Comparison of ENCODE assay signal across 22 cellular contexts in genomic region chr15:66433726-66434125, GRCh38. TPM values are rescaled to one million over a fixed set of nuclear protein-coding genes. Genes with fewer than 3 reads are reported as not detected.
DNase-seq lines count a peak whose midpoint lies in the region; ATAC-seq and TF ChIP-seq lines count a peak whose summit lies in the region.
"Had no signal": no experiment of that assay in that cellular context is flagged by ENCODE, and none has a peak within 500 bp of the region (broad histone marks: within the 10 kb centered on the region; RNA-seq: fewer than 3 reads in every experiment).

No MANE protein-coding gene starts in this region.

- no peaks in the 10 kb centered on the region for H3K27me3 ChIP-seq in CD8-positive, alpha-beta T cell (ENCODE audit: insufficient read depth, low read length)
- H3K27me3 ChIP-seq: uterus had no signal

- peak; percentile 18 for DNase-seq in activated CD4-positive, alpha-beta T cell treated with anti-CD3 and anti-CD28 coated beads for 36 hours
- DNase-seq in activated CD4-positive, alpha-beta T cell treated with anti-CD3 and anti-CD28 coated beads for 1 hour: no peak
- DNase-seq in CD8-positive, alpha-beta T cell: no peak
- DNase-seq in memory B cell (ENCODE audit: low spot score in 2 of 2) (no peak), NCI-H748 (lab: John Stamatoyannopoulos, UW; ENCODE audit: unreplicated experiment) (no peak)
- DNase-seq: activated B cell treated with CpG ODN at 0.5 μM for 24 hours, activated T-cell treated with anti-CD3 and anti-CD28 coated beads for 4 hours, amniotic stem cell, Calu3, foreskin melanocyte, NCI-H1048, NCI-H82, posterior cingulate gyrus, small intestine, SW 1271, uterus had no signal

- peaks cover 2% of the 10 kb centered on the region for H3K4me1 ChIP-seq in CD8-positive, alpha-beta T cell (ENCODE audit: insufficient read depth, low read length)
- H3K4me1 ChIP-seq: A549, uterus had no signal

- POLR2A ChIA-PET in activated CD4-positive, alpha-beta T cell treated with anti-CD3 and anti-CD28 coated beads for 36 hours (lab: Charles Lee): no interaction called here
- POLR2A ChIA-PET in CD8-positive, alpha-beta T cell (lab: Charles Lee): interaction anchor here (1.1 kb wide), 1 partner anchor 22 kb away, joined by 3 read pairs; no protein-coding TSS in a partner anchor

- no peaks in the 10 kb centered on the region for H3K9me3 Mint-ChIP-seq in activated CD4-positive, alpha-beta T cell treated with anti-CD3 and anti-CD28 coated beads for 36 hours (ENCODE audit: low read depth)
- no peaks in the 10 kb centered on the region for H3K9me3 Mint-ChIP-seq in CD8-positive, alpha-beta T cell
- H3K9me3 Mint-ChIP-seq in activated naive CD8-positive, alpha-beta T cell (ENCODE audit: low read depth): no peaks in the 10 kb centered on the region
- H3K9me3 Mint-ChIP-seq in memory B cell: no peaks in the 10 kb centered on the region
- H3K9me3 Mint-ChIP-seq: activated B cell treated with CpG ODN at 0.5 μM for 24 hours; stimulated activated memory B cell treated with anti-CD40 and anti-IgM and Interleukin-4, amounts not matched to agents 10 μg/mL and 1 μg/mL and 100 μg/mL, for 72 hours had no signal

- no peaks in the 10 kb centered on the region for H3K9me3 ChIP-seq in CD8-positive, alpha-beta T cell (ENCODE audit: low read length)
- H3K9me3 ChIP-seq: A549, uterus had no signal

- H3K4me3 Mint-ChIP-seq in activated CD4-positive, alpha-beta T cell treated with anti-CD3 and anti-CD28 coated beads for 36 hours: no peak overlapping the region
- no peak overlapping the region for H3K4me3 Mint-ChIP-seq in CD8-positive, alpha-beta T cell
- no peak overlapping the region for H3K4me3 Mint-ChIP-seq in activated naive CD8-positive, alpha-beta T cell
- H3K4me3 Mint-ChIP-seq in memory B cell: no peak overlapping the region
- H3K4me3 Mint-ChIP-seq: activated B cell treated with CpG ODN at 0.5 μM for 24 hours; stimulated activated memory B cell treated with anti-CD40 and anti-IgM and Interleukin-4, amounts not matched to agents 10 μg/mL and 1 μg/mL and 100 μg/mL, for 72 hours had no signal

- peaks cover 45% of the 10 kb centered on the region for H3K4me1 Mint-ChIP-seq in activated CD4-positive, alpha-beta T cell treated with anti-CD3 and anti-CD28 coated beads for 36 hours
- H3K4me1 Mint-ChIP-seq in CD8-positive, alpha-beta T cell (ENCODE audit: low read depth): peaks cover 48% of the 10 kb centered on the region
- H3K4me1 Mint-ChIP-seq in activated naive CD8-positive, alpha-beta T cell (ENCODE audit: low read depth): peaks cover 46% of the 10 kb centered on the region
- H3K4me1 Mint-ChIP-seq in memory B cell: peaks cover 35% of the 10 kb centered on the region

- no peak overlapping the region for H3K4me3 ChIP-seq in CD8-positive, alpha-beta T cell (ENCODE audit: low read depth, low read length)
- H3K4me3 ChIP-seq: A549, GM12878, uterus had no signal

- ATAC-seq in activated CD4-positive, alpha-beta T cell treated with anti-CD3 and anti-CD28 coated beads for 36 hours: peak; percentile 78
- ATAC-seq in CD8-positive, alpha-beta T cell: no peak
- ATAC-seq in memory B cell (ENCODE audit: low read depth) (no peak), HG03045 (IDR thresholded peaks at IDR 0.05; ENCODE audit: unreplicated experiment) (no peak), GM21737 (IDR thresholded peaks at IDR 0.05; ENCODE audit: unreplicated experiment) (no peak)
- ATAC-seq: A549; GM12878; stimulated activated memory B cell treated with anti-CD40 and anti-IgM and Interleukin-4, amounts not matched to agents 10 μg/mL and 1 μg/mL and 100 μg/mL, for 72 hours had no signal

- CTCF ChIA-PET in activated CD4-positive, alpha-beta T cell treated with anti-CD3 and anti-CD28 coated beads for 36 hours (lab: Charles Lee): interaction anchor here (0.7 to 1.3 kb wide), 2 partner anchors 9 to 46 kb away, joined by 4 to 7 read pairs; no protein-coding TSS in a partner anchor
- CTCF ChIA-PET in CD8-positive, alpha-beta T cell (lab: Charles Lee): no interaction called here

- peak overlapping the region; percentile 12 for H3K27ac Mint-ChIP-seq in activated CD4-positive, alpha-beta T cell treated with anti-CD3 and anti-CD28 coated beads for 36 hours
- peak overlapping the region; percentile 60 for H3K27ac Mint-ChIP-seq in CD8-positive, alpha-beta T cell
- peak overlapping the region; percentile 41 for H3K27ac Mint-ChIP-seq in activated naive CD8-positive, alpha-beta T cell
- peak overlapping the region; percentile 23 for H3K27ac Mint-ChIP-seq in memory B cell
- H3K27ac Mint-ChIP-seq: activated B cell treated with CpG ODN at 0.5 μM for 24 hours; stimulated activated memory B cell treated with anti-CD40 and anti-IgM and Interleukin-4, amounts not matched to agents 10 μg/mL and 1 μg/mL and 100 μg/mL, for 72 hours had no signal

- no peaks in the 10 kb centered on the region for H3K27me3 Mint-ChIP-seq in activated CD4-positive, alpha-beta T cell treated with anti-CD3 and anti-CD28 coated beads for 36 hours
- no peaks in the 10 kb centered on the region for H3K27me3 Mint-ChIP-seq in CD8-positive, alpha-beta T cell (ENCODE audit: low read depth)
- no peaks in the 10 kb centered on the region for H3K27me3 Mint-ChIP-seq in activated naive CD8-positive, alpha-beta T cell
- no peaks in the 10 kb centered on the region for H3K27me3 Mint-ChIP-seq in memory B cell
- H3K27me3 Mint-ChIP-seq: activated B cell treated with CpG ODN at 0.5 μM for 24 hours; stimulated activated memory B cell treated with anti-CD40 and anti-IgM and Interleukin-4, amounts not matched to agents 10 μg/mL and 1 μg/mL and 100 μg/mL, for 72 hours had no signal

- H3K36me3 Mint-ChIP-seq in activated CD4-positive, alpha-beta T cell treated with anti-CD3 and anti-CD28 coated beads for 36 hours (ENCODE audit: low read depth): peaks cover 34% of the 10 kb centered on the region
- peaks cover 46% of the 10 kb centered on the region for H3K36me3 Mint-ChIP-seq in CD8-positive, alpha-beta T cell
- H3K36me3 Mint-ChIP-seq in activated naive CD8-positive, alpha-beta T cell: peaks cover 14% of the 10 kb centered on the region
- H3K36me3 Mint-ChIP-seq in memory B cell: peaks cover 20% of the 10 kb centered on the region

- intact Hi-C loops in activated CD4-positive, alpha-beta T cell treated with anti-CD3 and anti-CD28 coated beads for 36 hours (cut with DNase I, micrococcal nuclease): no loop called here
- intact Hi-C loops in CD8-positive, alpha-beta T cell (cut with DNase I, micrococcal nuclease): loop anchor here in 1 of 2 experiments (5.0 kb wide), 1 partner anchor 46 kb away; the partner anchor contains the start of gene MAP2K1

- no peak for TF ChIP-seq CTCF in CD8-positive, alpha-beta T cell (IDR thresholded peaks at IDR 0.05)

- H3K27ac ChIP-seq in CD8-positive, alpha-beta T cell (ENCODE audit: low read depth, low read length): no peak overlapping the region
- H3K27ac ChIP-seq: A549, uterus had no signal

- peaks cover 23% of the 10 kb centered on the region for H3K36me3 ChIP-seq in CD8-positive, alpha-beta T cell (ENCODE audit: insufficient read depth, low read length)
- H3K36me3 ChIP-seq: uterus had no signal

RNA-seq across cellular contexts. Expression of gene MAP2K1, which starts 47.0 kb away (rescaled TPM):
- total RNA-seq in activated CD4-positive, alpha-beta T cell treated with anti-CD3 and anti-CD28 coated beads for 36 hours: 100 to 1,000 TPM in 1 of 2 experiments, 10 to 100 TPM in 1; 94.9 to 115 TPM
- 10 to 100 TPM; 21.9 to 23.7 TPM for total RNA-seq in CD8-positive, alpha-beta T cell
